10 cellular contexts compared by ENCODE assay signal in genomic region chr9:94800424-94801117, GRCh38.
DNase-seq lines count a peak whose midpoint lies in the region; ATAC-seq and TF ChIP-seq lines count a peak whose summit lies in the region.
"Had no signal": no experiment of that assay in that cellular context is flagged by ENCODE, and none has a peak within 500 bp of the region (broad histone marks: within the 10 kb centered on the region; RNA-seq: fewer than 3 reads in every experiment).

No MANE protein-coding gene starts in this region.

- peak overlapping the region; percentile 90 for H3K27ac Mint-ChIP-seq in Calu3 (ENCODE audit: unreplicated experiment)
- H3K27ac Mint-ChIP-seq: T-helper 2 cell treated with Interferon-gamma antibody and Interleukin-4, amounts not matched to agents 5 μg/mL and 100 μg/mL, for 36 hours had no signal

- intact Hi-C loops in Calu3 (cut with micrococcal nuclease; ENCODE audit: unreplicated experiment) (loop anchor here (5.0 kb wide), 1 partner anchor 222 kb away; no protein-coding TSS in a partner anchor), gastrocnemius medialis (cut with DNase I; ENCODE audit: low total_unique reads) (loop anchor here (5.0 kb wide), 1 partner anchor 122 kb away; no protein-coding TSS in a partner anchor), posterior cingulate gyrus (cut with DNase I) (loop anchor here (10.0 kb wide), 1 partner anchor 64 kb away; no protein-coding TSS in a partner anchor)

- H3K27ac ChIP-seq in WERI-Rb-1 (peak overlapping the region; percentile 60), gastrocnemius medialis (peak overlapping the region; percentile 44 to 66 (median 56))

- H3K4me1 Mint-ChIP-seq in Calu3 (ENCODE audit: low read depth, unreplicated experiment) = peaks cover 50% of the 10 kb centered on the region

- H3K9me3 ChIP-seq in WERI-Rb-1 (ENCODE audit: severe bottlenecking) (no peaks in the 10 kb centered on the region), gastrocnemius medialis (no peaks in the 10 kb centered on the region)

- no peak for TF ChIP-seq POLR2A in gastrocnemius medialis (IDR thresholded peaks at IDR 0.05)

- peaks cover 5% of the 10 kb centered on the region for H3K36me3 ChIP-seq in WERI-Rb-1
- no peaks in the 10 kb centered on the region for H3K36me3 ChIP-seq in gastrocnemius medialis

- peak overlapping the region; percentile 51 for H3K4me3 Mint-ChIP-seq in Calu3 (ENCODE audit: low read depth, unreplicated experiment)
- H3K4me3 Mint-ChIP-seq: T-helper 2 cell treated with Interferon-gamma antibody and Interleukin-4, amounts not matched to agents 5 μg/mL and 100 μg/mL, for 36 hours had no signal

- TF ChIP-seq CTCF in Calu3 (IDR thresholded peaks at IDR 0.05; ENCODE audit: unreplicated experiment) (no peak), WERI-Rb-1 (IDR thresholded peaks at IDR 0.05; ENCODE audit: low read depth, low read length) (no peak), gastrocnemius medialis (IDR thresholded peaks at IDR 0.05 in 4 of 5, conservative IDR thresholded peaks at IDR 0.05 in 1 of 5) (no peak)

- BruUV-seq in Calu3 (replicated peaks; lab: Mats Ljungman, UMichigan) = TSS peak; percentile 76

- peaks cover 12% of the 10 kb centered on the region for H3K36me3 Mint-ChIP-seq in Calu3 (ENCODE audit: insufficient read depth, unreplicated experiment)

- H3K9me3 Mint-ChIP-seq in Calu3 (ENCODE audit: low read depth, unreplicated experiment) = no peaks in the 10 kb centered on the region
- H3K9me3 Mint-ChIP-seq: T-helper 2 cell treated with Interferon-gamma antibody and Interleukin-4, amounts not matched to agents 5 μg/mL and 100 μg/mL, for 36 hours had no signal

- no peak for DNase-seq in Calu3
- DNase-seq in WERI-Rb-1 = no peak
- peak; percentile 68 for DNase-seq in globus pallidus (ENCODE audit: low spot score)
- DNase-seq in gastrocnemius medialis = no peak
- no peak for DNase-seq in AG08396 (ENCODE audit: low spot score)
- no peak for DNase-seq in NCI-H1092 (lab: John Stamatoyannopoulos, UW)
- no peak for DNase-seq in posterior cingulate gyrus
- DNase-seq: NCI-H1930 had no signal

- CTCF ChIA-PET in Calu3 (lab: Charles Lee) = no interaction called here

- in situ Hi-C loops in gastrocnemius medialis (cut with MboI; ENCODE audit: low sequenced_read_pairs in 4 of 4) = no loop called here

- H3K4me3 ChIP-seq in WERI-Rb-1 (ENCODE audit: low read depth, low read length) = no peak overlapping the region
- no peak overlapping the region for H3K4me3 ChIP-seq in gastrocnemius medialis

- H3K4me1 ChIP-seq in gastrocnemius medialis = peaks cover 39 to 47% of the 10 kb centered on the region in 2 donors

- H3K27me3 ChIP-seq in WERI-Rb-1 (ENCODE audit: insufficient read depth, low read depth, severe bottlenecking) (no peaks in the 10 kb centered on the region), gastrocnemius medialis (no peaks in the 10 kb centered on the region)

- H3K27me3 Mint-ChIP-seq in Calu3 (ENCODE audit: unreplicated experiment) = no peaks in the 10 kb centered on the region

- ATAC-seq in gastrocnemius medialis (peak; percentile 32 to 52), GM21825 (IDR thresholded peaks at IDR 0.05; ENCODE audit: unreplicated experiment) (no peak)
